In genomic region chr17:51743477-51743876, GRCh38 we compare ENCODE assay signal across 31 cellular contexts.
"Had no signal": no experiment of that assay in that cellular context is flagged by ENCODE, and none has a peak within 500 bp of the region (broad histone marks: within the 10 kb centered on the region; RNA-seq: fewer than 3 reads in every experiment).

No MANE protein-coding gene starts in this region.

- FAIRE-seq: astrocyte, TTC549 had no signal

- DNase-seq: activated B cell treated with CpG ODN at 0.5 μM for 24 hours; activated CD4-positive, alpha-beta memory T cell treated with anti-CD3 and anti-CD28 coated beads for 36 hours; activated CD4-positive, alpha-beta T cell treated with anti-CD3 and anti-CD28 coated beads for 4 hours; activated CD4-positive, alpha-beta T cell treated with anti-CD3 and anti-CD28 coated beads, Interleukin-2, amount 10 ng/mL, durations not matched to agents 24 days and 14 days; activated CD4-positive, alpha-beta T cell treated with anti-CD3 and anti-CD28 coated beads, Interleukin-2, amount 50 U/mL, for 1 hour; activated CD4-positive, alpha-beta T cell treated with anti-CD3 and anti-CD28 coated beads, Interleukin-2, amount 50 U/mL, for 4 hours; activated CD4-positive, CD25-positive, alpha-beta regulatory T cell treated with anti-CD3 and anti-CD28 coated beads, Interleukin-2, amount 50 U/mL, for 72 hours; activated CD8-positive, alpha-beta memory T cell treated with anti-CD3 and anti-CD28 coated beads, Interleukin-2, amount 50 U/mL, for 4 hours; activated CD8-positive, alpha-beta T cell treated with anti-CD3 and anti-CD28 coated beads for 36 hours; activated effector memory CD4-positive, alpha-beta T cell treated with anti-CD3 and anti-CD28 coated beads, Interleukin-2, amount 50 U/mL, for 16 hours; activated gamma-delta T cell treated with Interleukin-2 at 50 U/mL for 16 hours; activated naive CD4-positive, alpha-beta T cell; activated naive CD4-positive, alpha-beta T cell treated with anti-CD3 and anti-CD28 coated beads for 36 hours; activated naive CD4-positive, alpha-beta T cell treated with anti-CD3 and anti-CD28 coated beads, Interleukin-2, amount 50 U/mL, for 16 hours; activated naive CD8-positive, alpha-beta T cell treated with anti-CD3 and anti-CD28 coated beads for 36 hours; activated T-cell treated with anti-CD3 and anti-CD28 coated beads for 4 hours; activated T-cell treated with anti-CD3 and anti-CD28 coated beads, Interleukin-2, amount 50 U/mL, for 1 hour; activated T-cell treated with anti-CD3 and anti-CD28 coated beads, Interleukin-2, amount 50 U/mL, for 4 hours; activated T-cell treated with anti-CD3 and anti-CD28 coated beads, Interleukin-2, amount 50 U/mL, for 72 hours; adrenal gland; amniotic stem cell; aorta; body of pancreas; brain microvascular endothelial cell; central memory CD4-positive, alpha-beta T cell; T-helper 2 cell; T-helper 9 cell had no signal

- ATAC-seq: activated CD8-positive, alpha-beta T cell treated with anti-CD3 and anti-CD28 coated beads for 36 hours; activated naive CD4-positive, alpha-beta T cell treated with anti-CD3 and anti-CD28 coated beads, Interleukin-2, amount 50 U/mL, for 72 hours; activated T-cell treated with anti-CD3 and anti-CD28 coated beads, Interleukin-2, amount 50 U/mL, for 4 hours; activated T-cell treated with anti-CD3 and anti-CD28 coated beads, Interleukin-2, amount 50 U/mL, for 72 hours; activated T-helper 17 cell treated with anti-CD3 and anti-CD28 coated beads, Interleukin-2, amount 50 U/mL, for 72 hours; body of pancreas had no signal
